1 cellular context compared by ENCODE assay signal in the genomic region with DNA sequence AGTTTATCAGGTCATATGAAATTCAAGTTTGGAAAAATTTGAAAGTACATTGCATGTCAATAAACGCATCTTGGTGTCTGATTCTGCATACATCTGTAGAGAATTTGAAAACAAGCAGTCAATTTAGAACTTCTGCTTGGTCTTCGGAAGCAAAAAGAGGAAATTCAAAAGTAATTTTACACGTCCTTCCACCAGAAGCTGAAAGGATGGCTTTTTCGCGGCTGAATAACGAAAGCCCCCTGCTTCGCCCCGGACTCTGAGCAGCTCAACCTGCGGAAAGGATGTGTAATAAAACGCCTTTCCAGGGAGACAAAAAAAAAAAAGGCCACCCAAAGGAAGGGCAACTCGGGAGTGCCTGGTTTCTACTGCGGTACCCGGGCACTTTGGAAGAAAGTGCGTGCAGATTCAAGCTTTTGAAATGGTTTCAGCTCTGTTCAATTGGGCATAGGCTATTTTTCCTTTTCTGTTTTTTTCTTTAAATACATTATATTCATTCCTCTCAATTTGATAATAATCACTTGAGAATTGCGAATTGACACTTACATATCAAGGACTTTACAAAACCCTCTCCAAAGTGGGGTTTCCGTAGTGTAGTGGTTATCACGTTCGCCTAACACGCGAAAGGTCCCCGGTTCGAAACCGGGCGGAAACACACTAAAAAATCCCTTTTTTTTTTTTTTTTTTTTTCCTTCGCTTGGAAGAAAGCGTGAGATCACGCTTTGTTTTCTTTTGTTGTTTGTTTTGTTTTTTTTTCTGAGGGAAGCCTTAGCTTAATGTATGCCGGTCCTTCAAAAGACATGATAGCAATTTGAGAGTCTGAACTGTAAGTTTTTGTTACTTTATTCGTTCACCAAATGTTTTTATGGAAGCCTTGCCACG.
TF ChIP-seq lines count a peak whose summit lies in the region.

No MANE protein-coding gene starts in this region.

TF ChIP-seq in HepG2, 621 proteins besides CTCF, POLR2A, EP300 and RAD21 (continued from another document and continues in another):
- TF ChIP-seq, protein P1, sequence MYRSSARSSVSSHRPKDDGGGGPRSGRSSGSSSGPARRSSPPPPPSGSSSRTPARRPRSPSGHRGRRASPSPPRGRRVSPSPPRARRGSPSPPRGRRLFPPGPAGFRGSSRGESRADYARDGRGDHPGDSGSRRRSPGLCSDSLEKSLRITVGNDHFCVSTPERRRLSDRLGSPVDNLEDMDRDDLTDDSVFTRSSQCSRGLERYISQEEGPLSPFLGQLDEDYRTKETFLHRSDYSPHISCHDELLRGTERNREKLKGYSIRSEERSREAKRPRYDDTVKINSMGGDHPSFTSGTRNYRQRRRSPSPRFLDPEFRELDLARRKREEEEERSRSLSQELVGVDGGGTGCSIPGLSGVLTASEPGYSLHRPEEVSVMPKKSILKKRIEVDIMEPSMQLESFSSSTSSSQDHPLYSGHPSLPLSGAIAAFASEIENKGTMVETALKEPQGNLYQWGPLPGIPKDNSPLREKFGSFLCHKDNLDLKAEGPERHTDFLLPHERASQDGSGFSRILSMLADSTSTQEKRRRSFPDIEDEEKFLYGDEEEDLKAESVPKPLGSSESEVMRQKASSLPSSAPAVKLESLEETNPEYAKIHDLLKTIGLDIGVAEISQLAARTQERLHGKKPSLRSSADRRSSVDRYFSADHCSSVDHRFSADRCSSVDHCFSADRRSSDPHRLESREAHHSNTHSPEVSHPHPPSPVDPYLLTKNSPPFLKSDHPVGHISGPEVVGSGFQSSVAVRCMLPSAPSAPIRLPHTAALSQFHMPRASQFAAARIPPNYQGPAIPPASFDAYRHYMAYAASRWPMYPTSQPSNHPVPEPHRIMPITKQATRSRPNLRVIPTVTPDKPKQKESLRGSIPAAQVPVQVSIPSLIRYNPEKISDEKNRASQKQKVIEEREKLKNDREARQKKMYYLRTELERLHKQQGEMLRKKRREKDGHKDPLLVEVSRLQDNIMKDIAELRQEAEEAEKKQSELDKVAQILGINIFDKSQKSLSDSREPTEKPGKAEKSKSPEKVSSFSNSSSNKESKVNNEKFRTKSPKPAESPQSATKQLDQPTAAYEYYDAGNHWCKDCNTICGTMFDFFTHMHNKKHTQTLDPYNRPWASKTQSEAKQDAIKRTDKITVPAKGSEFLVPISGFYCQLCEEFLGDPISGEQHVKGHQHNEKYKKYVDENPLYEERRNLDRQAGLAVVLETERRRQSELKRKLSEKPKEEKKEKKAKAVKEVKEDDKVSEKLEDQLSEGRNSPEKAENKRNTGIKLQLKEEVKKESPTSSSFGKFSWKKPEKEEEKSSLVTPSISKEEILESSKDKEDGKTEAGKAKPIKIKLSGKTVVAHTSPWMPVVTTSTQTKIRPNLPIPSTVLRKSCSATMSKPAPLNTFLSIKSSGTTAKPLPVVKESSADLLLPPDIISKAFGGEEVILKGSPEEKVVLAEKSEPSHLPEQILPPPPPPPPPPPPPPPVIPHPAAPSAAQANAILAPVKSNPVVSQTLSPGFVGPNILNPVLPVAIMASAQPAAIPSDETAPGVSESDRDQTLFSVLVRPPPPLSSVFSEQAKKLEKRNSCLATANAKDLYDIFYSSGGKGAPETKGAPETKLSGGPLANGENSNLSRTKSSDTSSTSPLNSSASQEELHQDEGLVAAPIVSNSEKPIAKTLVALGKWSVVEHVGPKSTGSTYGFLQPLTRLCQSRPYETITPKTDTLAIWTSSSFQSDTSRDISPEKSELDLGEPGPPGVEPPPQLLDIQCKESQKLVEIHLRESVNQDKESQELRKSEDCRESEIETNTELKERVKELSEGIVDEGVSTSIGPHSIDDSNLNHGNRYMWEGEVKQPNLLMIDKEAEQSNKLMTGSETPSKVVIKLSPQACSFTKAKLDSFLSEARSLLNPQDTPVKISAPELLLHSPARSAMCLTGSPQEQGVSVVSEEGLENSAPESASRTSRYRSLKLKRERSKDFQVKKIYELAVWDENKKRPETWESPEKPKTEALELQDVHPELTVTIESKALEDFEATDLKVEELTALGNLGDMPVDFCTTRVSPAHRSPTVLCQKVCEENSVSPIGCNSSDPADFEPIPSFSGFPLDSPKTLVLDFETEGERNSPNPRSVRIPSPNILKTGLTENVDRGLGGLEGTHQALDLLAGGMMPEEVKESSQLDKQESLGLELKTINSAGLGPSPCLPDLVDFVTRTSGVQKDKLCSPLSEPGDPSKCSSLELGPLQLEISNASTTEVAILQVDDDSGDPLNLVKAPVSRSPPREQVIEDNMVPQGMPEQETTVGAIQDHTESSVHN (CRISPR knock-in tag; IDR thresholded peaks at IDR 0.05) = no peak
- TF ChIP-seq, protein P2, sequence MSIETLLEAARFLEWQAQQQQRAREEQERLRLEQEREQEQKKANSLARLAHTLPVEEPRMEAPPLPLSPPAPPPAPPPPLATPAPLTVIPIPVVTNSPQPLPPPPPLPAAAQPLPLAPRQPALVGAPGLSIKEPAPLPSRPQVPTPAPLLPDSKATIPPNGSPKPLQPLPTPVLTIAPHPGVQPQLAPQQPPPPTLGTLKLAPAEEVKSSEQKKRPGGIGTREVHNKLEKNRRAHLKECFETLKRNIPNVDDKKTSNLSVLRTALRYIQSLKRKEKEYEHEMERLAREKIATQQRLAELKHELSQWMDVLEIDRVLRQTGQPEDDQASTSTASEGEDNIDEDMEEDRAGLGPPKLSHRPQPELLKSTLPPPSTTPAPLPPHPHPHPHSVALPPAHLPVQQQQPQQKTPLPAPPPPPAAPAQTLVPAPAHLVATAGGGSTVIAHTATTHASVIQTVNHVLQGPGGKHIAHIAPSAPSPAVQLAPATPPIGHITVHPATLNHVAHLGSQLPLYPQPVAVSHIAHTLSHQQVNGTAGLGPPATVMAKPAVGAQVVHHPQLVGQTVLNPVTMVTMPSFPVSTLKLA (IDR thresholded peaks at IDR 0.05) = peak; percentile 20; the same call in 1 of the 2 replicates
- TF ChIP-seq NR2F6 (IDR thresholded peaks at IDR 0.05) = no peak
- no peak for TF ChIP-seq NR2F6 (CRISPR knock-in tag; IDR thresholded peaks at IDR 0.05)
- 0 out of 2 replicates have a peak, but pooled peaks have one; percentile 39 for TF ChIP-seq ZNF430 (CRISPR knock-in tag; IDR thresholded peaks at IDR 0.05)
- TF ChIP-seq, protein P3, sequence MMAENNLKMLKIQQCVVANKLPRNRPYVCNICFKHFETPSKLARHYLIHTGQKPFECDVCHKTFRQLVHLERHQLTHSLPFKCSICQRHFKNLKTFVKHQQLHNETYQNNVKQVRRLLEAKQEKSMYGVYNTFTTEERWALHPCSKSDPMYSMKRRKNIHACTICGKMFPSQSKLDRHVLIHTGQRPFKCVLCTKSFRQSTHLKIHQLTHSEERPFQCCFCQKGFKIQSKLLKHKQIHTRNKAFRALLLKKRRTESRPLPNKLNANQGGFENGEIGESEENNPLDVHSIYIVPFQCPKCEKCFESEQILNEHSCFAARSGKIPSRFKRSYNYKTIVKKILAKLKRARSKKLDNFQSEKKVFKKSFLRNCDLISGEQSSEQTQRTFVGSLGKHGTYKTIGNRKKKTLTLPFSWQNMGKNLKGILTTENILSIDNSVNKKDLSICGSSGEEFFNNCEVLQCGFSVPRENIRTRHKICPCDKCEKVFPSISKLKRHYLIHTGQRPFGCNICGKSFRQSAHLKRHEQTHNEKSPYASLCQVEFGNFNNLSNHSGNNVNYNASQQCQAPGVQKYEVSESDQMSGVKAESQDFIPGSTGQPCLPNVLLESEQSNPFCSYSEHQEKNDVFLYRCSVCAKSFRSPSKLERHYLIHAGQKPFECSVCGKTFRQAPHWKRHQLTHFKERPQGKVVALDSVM (CRISPR knock-in tag; IDR thresholded peaks at IDR 0.05) = no peak
- TF ChIP-seq, protein P4, sequence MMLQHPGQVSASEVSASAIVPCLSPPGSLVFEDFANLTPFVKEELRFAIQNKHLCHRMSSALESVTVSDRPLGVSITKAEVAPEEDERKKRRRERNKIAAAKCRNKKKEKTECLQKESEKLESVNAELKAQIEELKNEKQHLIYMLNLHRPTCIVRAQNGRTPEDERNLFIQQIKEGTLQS (CRISPR knock-in tag; IDR thresholded peaks at IDR 0.05) = no peak
- peak; percentile 61; the same call in 1 of the 2 replicates for TF ChIP-seq KDM5A (IDR thresholded peaks at IDR 0.05; ENCODE audit: borderline replicate concordance, low read length)
- TF ChIP-seq ZNF652 (CRISPR knock-in tag; IDR thresholded peaks at IDR 0.05; ENCODE audit: borderline replicate concordance, low read depth) = no peak; the same call in 1 of the 2 replicates
- TF ChIP-seq, protein P5, sequence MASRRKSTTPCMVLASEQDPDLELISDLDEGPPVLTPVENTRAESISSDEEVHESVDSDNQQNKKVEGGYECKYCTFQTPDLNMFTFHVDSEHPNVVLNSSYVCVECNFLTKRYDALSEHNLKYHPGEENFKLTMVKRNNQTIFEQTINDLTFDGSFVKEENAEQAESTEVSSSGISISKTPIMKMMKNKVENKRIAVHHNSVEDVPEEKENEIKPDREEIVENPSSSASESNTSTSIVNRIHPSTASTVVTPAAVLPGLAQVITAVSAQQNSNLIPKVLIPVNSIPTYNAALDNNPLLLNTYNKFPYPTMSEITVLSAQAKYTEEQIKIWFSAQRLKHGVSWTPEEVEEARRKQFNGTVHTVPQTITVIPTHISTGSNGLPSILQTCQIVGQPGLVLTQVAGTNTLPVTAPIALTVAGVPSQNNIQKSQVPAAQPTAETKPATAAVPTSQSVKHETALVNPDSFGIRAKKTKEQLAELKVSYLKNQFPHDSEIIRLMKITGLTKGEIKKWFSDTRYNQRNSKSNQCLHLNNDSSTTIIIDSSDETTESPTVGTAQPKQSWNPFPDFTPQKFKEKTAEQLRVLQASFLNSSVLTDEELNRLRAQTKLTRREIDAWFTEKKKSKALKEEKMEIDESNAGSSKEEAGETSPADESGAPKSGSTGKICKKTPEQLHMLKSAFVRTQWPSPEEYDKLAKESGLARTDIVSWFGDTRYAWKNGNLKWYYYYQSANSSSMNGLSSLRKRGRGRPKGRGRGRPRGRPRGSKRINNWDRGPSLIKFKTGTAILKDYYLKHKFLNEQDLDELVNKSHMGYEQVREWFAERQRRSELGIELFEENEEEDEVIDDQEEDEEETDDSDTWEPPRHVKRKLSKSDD (CRISPR knock-in tag; IDR thresholded peaks at IDR 0.05; ENCODE audit: low read depth) = no peak
- no peak for TF ChIP-seq ZNF264 (CRISPR knock-in tag; IDR thresholded peaks at IDR 0.05)
- peak; percentile 35; the same call in 1 of the 2 replicates for TF ChIP-seq ZNF335 (CRISPR knock-in tag; IDR thresholded peaks at IDR 0.05)
- TF ChIP-seq TMF1 (CRISPR knock-in tag; IDR thresholded peaks at IDR 0.05; ENCODE audit: low read depth) = no peak
- no peak for TF ChIP-seq NFYB (CRISPR knock-in tag; IDR thresholded peaks at IDR 0.05)
- TF ChIP-seq TCF7L2 (IDR thresholded peaks at IDR 0.05; ENCODE audit: low read depth, low read length) = no peak
- peak; percentile 61 for TF ChIP-seq SALL1 (CRISPR knock-in tag; IDR thresholded peaks at IDR 0.05)
- no peak for TF ChIP-seq ZSCAN21 (CRISPR knock-in tag; IDR thresholded peaks at IDR 0.05; ENCODE audit: borderline replicate concordance)
- TF ChIP-seq BORCS8-MEF2B (CRISPR knock-in tag; IDR thresholded peaks at IDR 0.05) = no peak
- TF ChIP-seq, protein P6, sequence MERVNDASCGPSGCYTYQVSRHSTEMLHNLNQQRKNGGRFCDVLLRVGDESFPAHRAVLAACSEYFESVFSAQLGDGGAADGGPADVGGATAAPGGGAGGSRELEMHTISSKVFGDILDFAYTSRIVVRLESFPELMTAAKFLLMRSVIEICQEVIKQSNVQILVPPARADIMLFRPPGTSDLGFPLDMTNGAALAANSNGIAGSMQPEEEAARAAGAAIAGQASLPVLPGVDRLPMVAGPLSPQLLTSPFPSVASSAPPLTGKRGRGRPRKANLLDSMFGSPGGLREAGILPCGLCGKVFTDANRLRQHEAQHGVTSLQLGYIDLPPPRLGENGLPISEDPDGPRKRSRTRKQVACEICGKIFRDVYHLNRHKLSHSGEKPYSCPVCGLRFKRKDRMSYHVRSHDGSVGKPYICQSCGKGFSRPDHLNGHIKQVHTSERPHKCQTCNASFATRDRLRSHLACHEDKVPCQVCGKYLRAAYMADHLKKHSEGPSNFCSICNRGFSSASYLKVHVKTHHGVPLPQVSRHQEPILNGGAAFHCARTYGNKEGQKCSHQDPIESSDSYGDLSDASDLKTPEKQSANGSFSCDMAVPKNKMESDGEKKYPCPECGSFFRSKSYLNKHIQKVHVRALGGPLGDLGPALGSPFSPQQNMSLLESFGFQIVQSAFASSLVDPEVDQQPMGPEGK (CRISPR knock-in tag; IDR thresholded peaks at IDR 0.05) = 0 out of 2 replicates have a peak, but pooled peaks have one; percentile 42
- TF ChIP-seq ZNF451 (CRISPR knock-in tag; IDR thresholded peaks at IDR 0.05) = no peak
- TF ChIP-seq, protein P7, sequence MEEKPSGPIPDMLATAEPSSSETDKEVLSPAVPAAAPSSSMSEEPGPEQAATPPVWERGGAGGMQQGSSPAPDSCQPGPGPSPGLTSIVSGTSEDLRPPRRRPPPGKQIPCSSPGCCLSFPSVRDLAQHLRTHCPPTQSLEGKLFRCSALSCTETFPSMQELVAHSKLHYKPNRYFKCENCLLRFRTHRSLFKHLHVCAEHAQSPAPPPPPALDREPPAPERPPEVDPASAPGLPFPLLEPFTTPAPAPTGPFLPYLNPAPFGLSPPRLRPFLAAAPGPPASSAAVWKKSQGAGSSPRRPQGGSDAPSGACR (CRISPR knock-in tag; IDR thresholded peaks at IDR 0.05) = 0 out of 2 replicates have a peak, but pooled peaks have one; percentile 14
- 0 out of 2 replicates have a peak, but pooled peaks have one; percentile 4 for TF ChIP-seq MIER2 (CRISPR knock-in tag; IDR thresholded peaks at IDR 0.05)
- no peak for TF ChIP-seq FOXM1 (CRISPR knock-in tag; IDR thresholded peaks at IDR 0.05)
- no peak for TF ChIP-seq EZH2 (conservative IDR thresholded peaks at IDR 0.05; ENCODE audit: low read depth, low read length)
- TF ChIP-seq, protein P8, sequence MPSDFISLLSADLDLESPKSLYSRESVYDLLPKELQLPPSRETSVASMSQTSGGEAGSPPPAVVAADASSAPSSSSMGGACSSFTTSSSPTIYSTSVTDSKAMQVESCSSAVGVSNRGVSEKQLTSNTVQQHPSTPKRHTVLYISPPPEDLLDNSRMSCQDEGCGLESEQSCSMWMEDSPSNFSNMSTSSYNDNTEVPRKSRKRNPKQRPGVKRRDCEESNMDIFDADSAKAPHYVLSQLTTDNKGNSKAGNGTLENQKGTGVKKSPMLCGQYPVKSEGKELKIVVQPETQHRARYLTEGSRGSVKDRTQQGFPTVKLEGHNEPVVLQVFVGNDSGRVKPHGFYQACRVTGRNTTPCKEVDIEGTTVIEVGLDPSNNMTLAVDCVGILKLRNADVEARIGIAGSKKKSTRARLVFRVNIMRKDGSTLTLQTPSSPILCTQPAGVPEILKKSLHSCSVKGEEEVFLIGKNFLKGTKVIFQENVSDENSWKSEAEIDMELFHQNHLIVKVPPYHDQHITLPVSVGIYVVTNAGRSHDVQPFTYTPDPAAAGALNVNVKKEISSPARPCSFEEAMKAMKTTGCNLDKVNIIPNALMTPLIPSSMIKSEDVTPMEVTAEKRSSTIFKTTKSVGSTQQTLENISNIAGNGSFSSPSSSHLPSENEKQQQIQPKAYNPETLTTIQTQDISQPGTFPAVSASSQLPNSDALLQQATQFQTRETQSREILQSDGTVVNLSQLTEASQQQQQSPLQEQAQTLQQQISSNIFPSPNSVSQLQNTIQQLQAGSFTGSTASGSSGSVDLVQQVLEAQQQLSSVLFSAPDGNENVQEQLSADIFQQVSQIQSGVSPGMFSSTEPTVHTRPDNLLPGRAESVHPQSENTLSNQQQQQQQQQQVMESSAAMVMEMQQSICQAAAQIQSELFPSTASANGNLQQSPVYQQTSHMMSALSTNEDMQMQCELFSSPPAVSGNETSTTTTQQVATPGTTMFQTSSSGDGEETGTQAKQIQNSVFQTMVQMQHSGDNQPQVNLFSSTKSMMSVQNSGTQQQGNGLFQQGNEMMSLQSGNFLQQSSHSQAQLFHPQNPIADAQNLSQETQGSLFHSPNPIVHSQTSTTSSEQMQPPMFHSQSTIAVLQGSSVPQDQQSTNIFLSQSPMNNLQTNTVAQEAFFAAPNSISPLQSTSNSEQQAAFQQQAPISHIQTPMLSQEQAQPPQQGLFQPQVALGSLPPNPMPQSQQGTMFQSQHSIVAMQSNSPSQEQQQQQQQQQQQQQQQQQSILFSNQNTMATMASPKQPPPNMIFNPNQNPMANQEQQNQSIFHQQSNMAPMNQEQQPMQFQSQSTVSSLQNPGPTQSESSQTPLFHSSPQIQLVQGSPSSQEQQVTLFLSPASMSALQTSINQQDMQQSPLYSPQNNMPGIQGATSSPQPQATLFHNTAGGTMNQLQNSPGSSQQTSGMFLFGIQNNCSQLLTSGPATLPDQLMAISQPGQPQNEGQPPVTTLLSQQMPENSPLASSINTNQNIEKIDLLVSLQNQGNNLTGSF (CRISPR knock-in tag; IDR thresholded peaks at IDR 0.05) = no peak
